Comparison of ENCODE assay signal across 22 cellular contexts in genomic region chr6:451847-452246, GRCh38.
"Had no signal": no experiment of that assay in that cellular context is flagged by ENCODE, and none has a peak within 500 bp of the region (broad histone marks: within the 10 kb centered on the region; RNA-seq: fewer than 3 reads in every experiment).

No MANE protein-coding gene starts in this region.

- H3K27ac ChIP-seq: gastrocnemius medialis, heart right ventricle, left ventricle myocardium inferior, lower lobe of right lung, parathyroid adenoma, psoas muscle, sigmoid colon, skin epidermis had no signal

- H3K4me1 ChIP-seq: gastrocnemius medialis, heart right ventricle, left ventricle myocardium inferior, lower lobe of right lung, parathyroid adenoma, psoas muscle, sigmoid colon had no signal

- ATAC-seq: esophagus mucosa; left cardiac atrium; lower lobe of right lung; stimulated activated naive B cell treated with anti-CD40 and anti-IgM and Interleukin-4, amounts not matched to agents 10 μg/mL and 1 μg/mL and 100 μg/mL, for 72 hours; stimulated activated naive CD8-positive, alpha-beta T cell treated with anti-CD3 and anti-CD28 coated beads, Interleukin-15, amount 100 ng/mL, for 72 hours had no signal

- H3K36me3 Mint-ChIP-seq: memory B cell, type B pancreatic cell had no signal

- H2AFZ ChIP-seq: parathyroid adenoma had no signal

- H3K9me3 ChIP-seq: gastrocnemius medialis, heart right ventricle, left ventricle myocardium inferior, lower lobe of right lung, psoas muscle, sigmoid colon had no signal

- H3K4me3 Mint-ChIP-seq: memory B cell; naive B cell; nephron progenitor cell; stimulated activated naive B cell treated with anti-CD40 and anti-IgM and Interleukin-4, amounts not matched to agents 10 μg/mL and 1 μg/mL and 100 μg/mL, for 72 hours; stimulated activated naive CD8-positive, alpha-beta T cell treated with anti-CD3 and anti-CD28 coated beads, Interleukin-15, amount 100 ng/mL, for 72 hours; type B pancreatic cell had no signal

- H3K27me3 Mint-ChIP-seq: memory B cell; stimulated activated naive B cell treated with anti-CD40 and anti-IgM and Interleukin-4, amounts not matched to agents 10 μg/mL and 1 μg/mL and 100 μg/mL, for 72 hours; stimulated activated naive CD8-positive, alpha-beta T cell treated with anti-CD3 and anti-CD28 coated beads, Interleukin-15, amount 100 ng/mL, for 72 hours had no signal

- H3K36me3 ChIP-seq: gastrocnemius medialis, heart right ventricle, left ventricle myocardium inferior, lower lobe of right lung, sigmoid colon had no signal

- H3K4me3 ChIP-seq: gastrocnemius medialis, heart right ventricle, left ventricle myocardium inferior, lower lobe of right lung, psoas muscle, sigmoid colon, skin epidermis had no signal

- H3K9me3 Mint-ChIP-seq: memory B cell had no signal

- H3K27ac Mint-ChIP-seq: memory B cell; naive B cell; nephron progenitor cell; stimulated activated naive B cell treated with anti-CD40 and anti-IgM and Interleukin-4, amounts not matched to agents 10 μg/mL and 1 μg/mL and 100 μg/mL, for 72 hours; stimulated activated naive CD8-positive, alpha-beta T cell treated with anti-CD3 and anti-CD28 coated beads, Interleukin-15, amount 100 ng/mL, for 72 hours; type B pancreatic cell had no signal

- DNase-seq: cortex of kidney; dorsolateral prefrontal cortex; effector CD8-positive, alpha-beta T cell; heart right ventricle; left cardiac atrium; left ventricle myocardium inferior; lower lobe of right lung; naive B cell; nephron progenitor cell; retina; sigmoid colon; stimulated activated CD4-positive, alpha-beta T cell treated with anti-CD3 and anti-CD28 coated beads, Interleukin-2, amount 100 ng/mL, for 24 hours; stimulated activated CD4-positive, alpha-beta T cell treated with anti-CD3 and anti-CD28 coated beads, Interleukin-4, amount 100 ng/mL, for 4 hours; stimulated activated naive B cell treated with anti-CD40 and anti-IgM and Interleukin-4, amounts not matched to agents 10 μg/mL and 1 μg/mL and 100 μg/mL, for 72 hours; stimulated activated naive CD8-positive, alpha-beta T cell treated with anti-CD3 and anti-CD28 coated beads, Interleukin-15, amount 100 ng/mL, for 72 hours had no signal

- H3K79me2 ChIP-seq: parathyroid adenoma had no signal

- H3K9ac ChIP-seq: parathyroid adenoma had no signal
